ENCODE assay signal across 8 cellular contexts in the genomic region with DNA sequence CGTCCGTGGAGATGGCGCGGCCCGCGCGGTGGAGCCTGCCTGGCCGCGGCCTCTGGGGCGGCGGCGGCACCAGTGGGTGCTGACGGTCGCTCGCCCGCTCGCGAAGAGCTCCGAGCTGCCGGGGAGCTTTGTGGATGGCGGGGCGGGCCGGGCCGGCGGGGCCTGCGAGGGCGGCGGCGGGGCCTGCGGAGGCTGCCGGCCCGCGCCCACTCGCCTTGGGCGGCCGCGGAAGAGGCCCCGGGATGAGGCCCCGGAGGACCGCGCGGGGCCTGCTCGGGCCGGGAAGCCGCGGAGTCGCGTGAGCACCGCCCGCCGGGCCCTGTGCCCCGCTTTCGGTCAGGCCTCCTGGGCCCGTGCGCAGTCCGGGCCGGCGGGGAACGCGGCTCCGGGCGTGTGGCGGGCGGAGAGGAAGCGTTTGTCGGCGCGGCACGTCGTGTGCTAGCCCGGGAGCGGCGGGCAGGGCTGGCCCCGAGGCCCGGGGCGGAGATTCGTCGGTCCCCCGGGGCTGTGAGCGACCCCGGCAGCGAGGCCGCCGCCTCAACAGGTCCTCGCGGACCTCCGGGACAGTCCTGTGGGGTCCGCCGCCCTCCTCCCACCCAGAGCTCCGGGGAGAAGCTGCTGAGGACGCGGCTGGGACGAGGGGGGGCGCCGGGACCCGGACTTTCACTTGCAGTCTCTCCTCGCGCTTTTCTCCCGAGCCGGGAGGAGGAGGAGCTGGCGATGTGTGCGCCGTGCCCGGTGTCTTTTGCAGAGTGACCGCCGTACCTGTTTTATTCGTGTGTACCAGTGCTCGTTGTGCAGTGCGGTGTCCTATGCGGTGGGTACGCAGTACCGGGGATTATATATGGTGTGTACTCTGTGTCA. TPM values are rescaled to one million over a fixed set of nuclear protein-coding genes. Genes with fewer than 3 reads are reported as not detected.
A peak's percentile ranks its signal among the peaks of the same experiment; 100 is the strongest.
DNase-seq lines count a peak whose midpoint lies in the region; ATAC-seq and TF ChIP-seq lines count a peak whose summit lies in the region.

No MANE protein-coding gene starts in this region.

- H3K27ac ChIP-seq in CD4-positive, alpha-beta T cell (ENCODE audit: low read depth, low read length), result peak overlapping the region; percentile 67
- H3K27ac ChIP-seq in cardiac muscle cell (peak overlapping the region; percentile 99), parathyroid adenoma (peak overlapping the region; percentile 83), transverse colon (peak overlapping the region; percentile 95 to 98 (median 98))

- peak; percentile 41 for ATAC-seq in CD4-positive, alpha-beta T cell (ENCODE audit: poor library complexity)
- peak; percentile 40 for ATAC-seq in GM19395 (IDR thresholded peaks at IDR 0.05; ENCODE audit: unreplicated experiment)
- ATAC-seq in HG03469 (IDR thresholded peaks at IDR 0.05; ENCODE audit: unreplicated experiment), result peak; percentile 13
- peak; percentile 48 for ATAC-seq in activated naive CD8-positive, alpha-beta T cell treated with anti-CD3 and anti-CD28 coated beads, Interleukin-2, amount 10 ng/mL, durations not matched to agents 7 days and 5 days (ENCODE audit: low read depth)

- TF ChIP-seq CTCF in CD4-positive, alpha-beta T cell (IDR thresholded peaks at IDR 0.05), result no peak
- no peak for TF ChIP-seq CTCF in cardiac muscle cell (IDR thresholded peaks at IDR 0.05; ENCODE audit: low read depth, low read length)
- TF ChIP-seq CTCF in parathyroid adenoma (IDR thresholded peaks at IDR 0.05), result no peak
- TF ChIP-seq CTCF in transverse colon (IDR thresholded peaks at IDR 0.05), result no peak

- no peak for TF ChIP-seq EP300 in transverse colon (IDR thresholded peaks at IDR 0.05; ENCODE audit: low read depth)

- intact Hi-C loops in CD4-positive, alpha-beta T cell (cut with DNase I, micrococcal nuclease), result no loop called here
- intact Hi-C loops in transverse colon (cut with DNase I; ENCODE audit: low total_unique reads), result no loop called here

- in situ Hi-C loops in SK-MEL-5 (cut with HindIII; ENCODE audit: low pct_unique_long_range_greater_than_20kb, low sequenced_read_pairs) (no loop called here), transverse colon (cut with MboI; ENCODE audit: low pct_ligation_motif_present in 1 of 4, low pct_unique_long_range_greater_than_20kb in 1 of 4, low sequenced_read_pairs in 3 of 4) (no loop called here)

- H2AFZ ChIP-seq in parathyroid adenoma, result peak overlapping the region; percentile 86

- H3K4me1 Mint-ChIP-seq in CD4-positive, alpha-beta T cell (ENCODE audit: low read depth), result peaks cover 59% of the 10 kb centered on the region
- peaks cover 27% of the 10 kb centered on the region for H3K4me1 Mint-ChIP-seq in activated naive CD8-positive, alpha-beta T cell treated with anti-CD3 and anti-CD28 coated beads, Interleukin-2, amount 10 ng/mL, durations not matched to agents 7 days and 5 days

- WGBS in transverse colon (ENCODE audit: low coverage in 1 of 2), 2 donors, result 1% methylated on average over 85 of the region's 112 CpGs; no CpG with 5 or more reads in 1 of the 2 donors

- peak overlapping the region; percentile 71 for H3K4me2 ChIP-seq in parathyroid adenoma (ENCODE audit: low read length)

- peak; percentile 66 for TF ChIP-seq POLR2A in transverse colon (IDR thresholded peaks at IDR 0.05)

- H3K27me3 Mint-ChIP-seq in CD4-positive, alpha-beta T cell, result no peaks in the 10 kb centered on the region
- no peaks in the 10 kb centered on the region for H3K27me3 Mint-ChIP-seq in activated naive CD8-positive, alpha-beta T cell treated with anti-CD3 and anti-CD28 coated beads, Interleukin-2, amount 10 ng/mL, durations not matched to agents 7 days and 5 days

- POLR2A ChIA-PET in CD4-positive, alpha-beta T cell (lab: Charles Lee), result interaction anchor here (0.6 to 1.7 kb wide), 9 partner anchors 9 to 913 kb away, joined by 3 to 7 read pairs (median 3); partner anchors contain the start of genes IDI1 and LARP4B
- POLR2A ChIA-PET in activated naive CD8-positive, alpha-beta T cell treated with anti-CD3 and anti-CD28 coated beads, Interleukin-2, amount 10 ng/mL, durations not matched to agents 7 days and 5 days (lab: Charles Lee), result interaction anchor here (0.6 to 1.9 kb wide), 7 partner anchors 8 to 913 kb away, joined by 3 to 19 read pairs (median 4); partner anchors contain the start of genes IDI1 and LARP4B

- H3K4me3 ChIP-seq in cardiac muscle cell (peak overlapping the region; percentile 85), parathyroid adenoma (ENCODE audit: low read depth, low read length) (peak overlapping the region; percentile 64), transverse colon (peak overlapping the region; percentile 76 to 89 (median 88))

- peaks cover 15% of the 10 kb centered on the region for H3K36me3 Mint-ChIP-seq in CD4-positive, alpha-beta T cell (ENCODE audit: low read depth)
- peaks cover 2% of the 10 kb centered on the region for H3K36me3 Mint-ChIP-seq in activated naive CD8-positive, alpha-beta T cell treated with anti-CD3 and anti-CD28 coated beads, Interleukin-2, amount 10 ng/mL, durations not matched to agents 7 days and 5 days

- H3K79me2 ChIP-seq in parathyroid adenoma, result peaks cover 46% of the 10 kb centered on the region

- H3K4me1 ChIP-seq in cardiac muscle cell (ENCODE audit: low read depth), result peaks cover 17% of the 10 kb centered on the region
- H3K4me1 ChIP-seq in parathyroid adenoma, result peaks cover 25% of the 10 kb centered on the region
- peaks cover 13 to 26% (median 21%) of the 10 kb centered on the region in 4 donors for H3K4me1 ChIP-seq in transverse colon

- H3K9me3 Mint-ChIP-seq in CD4-positive, alpha-beta T cell, result no peaks in the 10 kb centered on the region
- H3K9me3 Mint-ChIP-seq in activated naive CD8-positive, alpha-beta T cell treated with anti-CD3 and anti-CD28 coated beads, Interleukin-2, amount 10 ng/mL, durations not matched to agents 7 days and 5 days, result no peaks in the 10 kb centered on the region

- peak overlapping the region; percentile 93 for H3K27ac Mint-ChIP-seq in CD4-positive, alpha-beta T cell
- peak overlapping the region; percentile 80 for H3K27ac Mint-ChIP-seq in activated naive CD8-positive, alpha-beta T cell treated with anti-CD3 and anti-CD28 coated beads, Interleukin-2, amount 10 ng/mL, durations not matched to agents 7 days and 5 days

- no peaks in the 10 kb centered on the region for H3K27me3 ChIP-seq in CD4-positive, alpha-beta T cell (ENCODE audit: control insufficient read depth, insufficient read depth, low read length)
- H3K27me3 ChIP-seq in cardiac muscle cell (no peaks in the 10 kb centered on the region), parathyroid adenoma (ENCODE audit: control insufficient read depth, insufficient read depth, low read length) (no peaks in the 10 kb centered on the region), transverse colon (no peaks in the 10 kb centered on the region)

- DNase-seq in CD4-positive, alpha-beta T cell, result peak; percentile 37 to 69 (median 54)
- DNase-seq in SK-MEL-5 (ENCODE audit: low read depth, low spot score) (peak; percentile 38), cardiac muscle cell (ENCODE audit: low read depth in 1 of 2, low spot score in 1 of 2) (peak; percentile 52 to 59), transverse colon (peak; percentile 76)
- peak; percentile 81 for DNase-seq in activated naive CD8-positive, alpha-beta T cell treated with anti-CD3 and anti-CD28 coated beads, Interleukin-2, amount 10 ng/mL, durations not matched to agents 7 days and 5 days

- H3K4me3 Mint-ChIP-seq in CD4-positive, alpha-beta T cell, result peak overlapping the region; percentile 95
- peak overlapping the region; percentile 84 for H3K4me3 Mint-ChIP-seq in activated naive CD8-positive, alpha-beta T cell treated with anti-CD3 and anti-CD28 coated beads, Interleukin-2, amount 10 ng/mL, durations not matched to agents 7 days and 5 days

- H3K9ac ChIP-seq in parathyroid adenoma, result peak overlapping the region; percentile 84

- H3K9me3 ChIP-seq in CD4-positive, alpha-beta T cell (ENCODE audit: control insufficient read depth, low read length), result no peaks in the 10 kb centered on the region
- H3K9me3 ChIP-seq in cardiac muscle cell (ENCODE audit: low read depth) (no peaks in the 10 kb centered on the region), parathyroid adenoma (ENCODE audit: control insufficient read depth, low read length) (no peaks in the 10 kb centered on the region), transverse colon (no peaks in the 10 kb centered on the region)

- CTCF ChIA-PET in CD4-positive, alpha-beta T cell (lab: Charles Lee), result interaction anchor here (1.2 kb wide), 1 partner anchor 9 kb away, joined by 4 read pairs; no protein-coding TSS in a partner anchor

- H3K36me3 ChIP-seq in cardiac muscle cell (no peaks in the 10 kb centered on the region), parathyroid adenoma (ENCODE audit: control insufficient read depth, insufficient read depth, low read length) (no peaks in the 10 kb centered on the region), transverse colon (no peaks in the 10 kb centered on the region)

RNA-seq across cellular contexts. Expression of gene ZMYND11, which starts 0.6 kb away (rescaled TPM):
- total RNA-seq in CD4-positive, alpha-beta T cell, result 10 to 100 TPM; 19.9 to 22.2 TPM
- total RNA-seq in SK-MEL-5 (2014; rRNA removed; shearing (Covaris generic)), result 36.9 and 38.2 TPM in 2 replicates
- polyA plus RNA-seq in SK-MEL-5 (2015; cell fraction: cytosol; rRNA removed), result 24.4 and 31.4 TPM in 2 replicates
- polyA plus RNA-seq in SK-MEL-5 (2015; cell fraction: nucleus; rRNA removed), result 26.2 and 41.5 TPM in 2 replicates
- 10 to 100 TPM; 49.9 to 52.8 TPM for total RNA-seq in activated naive CD8-positive, alpha-beta T cell treated with anti-CD3 and anti-CD28 coated beads, Interleukin-2, amount 10 ng/mL, durations not matched to agents 7 days and 5 days
- total RNA-seq in cardiac muscle cell, result 58.7 and 65.8 TPM in 2 replicates
- polyA plus RNA-seq in cardiac muscle cell, result 34.3 and 51.9 TPM in 2 replicates
- 10 to 100 TPM; 41.1 to 69.1 (median 54.2) TPM for total RNA-seq in transverse colon

Comparison
In these comparisons a context has a peak if more than half of its experiments do, and no peak if none do; other contexts are left out.
1. Peak in every context shown above with its lines: DNase-seq, ATAC-seq, H3K4me3 ChIP-seq and H3K27ac ChIP-seq.